Comparison of ENCODE assay signal across 8 cellular contexts in genomic region chr17:57577751-57578607, GRCh38.
DNase-seq lines count a peak whose midpoint lies in the region; ATAC-seq and TF ChIP-seq lines count a peak whose summit lies in the region.

No MANE protein-coding gene starts in this region.

- peak overlapping the region; percentile 41 for H3K4me3 ChIP-seq in fibroblast of pulmonary artery (replicated peaks; ENCODE audit: low read depth, low read length)
- H3K4me3 ChIP-seq in prostate gland, result no peak overlapping the region

- H3K36me3 ChIP-seq in prostate gland, result no peaks in the 10 kb centered on the region

- TF ChIP-seq CTCF in fibroblast of pulmonary artery (IDR thresholded peaks at IDR 0.05; ENCODE audit: low read length, missing control alignments) (no peak), prostate gland (IDR thresholded peaks at IDR 0.05) (no peak)

- intact Hi-C loops in prostate gland (cut with DNase I), result no loop called here

- no peaks in the 10 kb centered on the region for H3K27me3 ChIP-seq in prostate gland (replicated peaks; ENCODE audit: insufficient read depth)

- no peak for ATAC-seq in HG02798 (IDR thresholded peaks at IDR 0.05; ENCODE audit: poor library complexity, unreplicated experiment)
- ATAC-seq in HG03095 (IDR thresholded peaks at IDR 0.05; ENCODE audit: unreplicated experiment), result no peak

- TF ChIP-seq POLR2A in prostate gland (IDR thresholded peaks at IDR 0.05), result no peak

- DNase-seq in H4 (ENCODE audit: low spot score) (peak; percentile 81), NCI-H82 (lab: John Stamatoyannopoulos, UW) (peak; percentile 99), fibroblast of pulmonary artery (ENCODE audit: low read depth) (peak; percentile 92), prostate gland (ENCODE audit: low spot score) (peak; percentile 29), kidney tubule cell (ENCODE audit: low spot score) (no peak), DMS53 (lab: John Stamatoyannopoulos, UW) (no peak)

- no peaks in the 10 kb centered on the region for H3K9me3 ChIP-seq in prostate gland

- H3K4me1 ChIP-seq in prostate gland (replicated peaks), result no peaks in the 10 kb centered on the region

- WGBS in prostate gland, result 22% methylated on average over 17 of the region's 17 CpGs

- peak overlapping the region; percentile 4 to 32 for H3K27ac ChIP-seq in prostate gland

Comparison
In these comparisons a context has a peak if more than half of its experiments do, and no peak if none do; other contexts are left out.
1. DNase-seq: peak in H4 (single experiment), NCI-H82 (single experiment), fibroblast of pulmonary artery (single experiment) and prostate gland (single experiment); none in kidney tubule cell (single experiment) and DMS53 (single experiment).